8 cellular contexts compared by ENCODE assay signal in the genomic region with DNA sequence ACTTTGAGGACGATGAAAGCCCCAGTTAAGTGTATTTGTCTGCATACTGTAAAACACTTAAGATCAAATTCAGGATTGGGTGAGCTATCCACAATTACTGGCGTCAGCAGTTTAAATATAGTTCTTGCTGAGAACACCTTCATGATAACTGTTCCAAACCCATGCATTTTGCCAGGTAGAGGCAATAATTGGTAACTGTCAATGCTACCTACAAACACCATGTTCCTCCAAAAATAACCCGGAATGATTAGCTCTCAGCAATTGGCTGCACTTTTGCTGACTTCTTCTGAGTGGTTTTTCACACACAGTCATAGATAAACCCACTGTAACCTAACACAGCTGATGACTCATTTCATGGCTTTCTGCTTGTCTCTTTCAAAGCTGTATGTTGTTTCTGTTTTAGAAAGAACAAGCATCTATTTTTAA.
DNase-seq lines count a peak whose midpoint lies in the region; ATAC-seq, FAIRE-seq and TF ChIP-seq lines count a peak whose summit lies in the region.
"Had no signal": no experiment of that assay in that cellular context is flagged by ENCODE, and none has a peak within 500 bp of the region (broad histone marks: within the 10 kb centered on the region; RNA-seq: fewer than 3 reads in every experiment).

No MANE protein-coding gene starts in this region.

- in situ Hi-C loops in mammary epithelial cell (cut with MboI; ENCODE audit: low sequenced_read_pairs in 2 of 2): no loop called here

- H3K9ac ChIP-seq in KMS-11: no peak overlapping the region
- no peak overlapping the region for H3K9ac ChIP-seq in mammary epithelial cell (ENCODE audit: insufficient read depth, low read length)

- H3K9me3 ChIP-seq in mammary epithelial cell (replicated peaks; ENCODE audit: insufficient read depth, low read length) (peaks cover 14% of the 10 kb centered on the region), testis (no peaks in the 10 kb centered on the region)

- dilution Hi-C loops in mammary epithelial cell (cut with HindIII; ENCODE audit: low sequenced_read_pairs): no loop called here

- H3K36me3 ChIP-seq in KMS-11 (ENCODE audit: insufficient read depth) (no peaks in the 10 kb centered on the region), mammary epithelial cell (ENCODE audit: insufficient read depth, low read length) (no peaks in the 10 kb centered on the region), testis (ENCODE audit: low read depth, missing control alignments) (no peaks in the 10 kb centered on the region)

- BruUV-seq in mammary epithelial cell (replicated peaks; lab: Mats Ljungman, UMichigan): no TSS peak

- TF ChIP-seq POLR2A in testis (IDR thresholded peaks at IDR 0.05): no peak

- H3K4me3 ChIP-seq in KMS-11 (IDR thresholded peaks at IDR 0.05; ENCODE audit: insufficient read depth, low read depth, low read length): no peak overlapping the region
- H3K4me3 ChIP-seq in mammary epithelial cell (replicated peaks in 1 of 3; ENCODE audit: insufficient read depth in 1 of 3, low read depth in 2 of 3, low read length in 3 of 3): no peak overlapping the region
- H3K4me3 ChIP-seq in testis: no peak overlapping the region

- FAIRE-seq in GM18507 (lab: Jason Lieb, UNC): peak; percentile 46
- FAIRE-seq: TTC549 had no signal

- H3K79me2 ChIP-seq in KMS-11 (ENCODE audit: insufficient read depth, low read depth): no peaks in the 10 kb centered on the region
- H3K79me2 ChIP-seq in mammary epithelial cell (ENCODE audit: insufficient read depth, low read length): no peaks in the 10 kb centered on the region

- peak overlapping the region; percentile 33 for H3K4me2 ChIP-seq in KMS-11
- peak overlapping the region; percentile 49 for H3K4me2 ChIP-seq in mammary epithelial cell (ENCODE audit: insufficient read depth, low read depth, low read length)

- no peak for TF ChIP-seq CTCF in KMS-11 (conservative IDR thresholded peaks at IDR 0.05; ENCODE audit: low read depth, low read length)
- TF ChIP-seq CTCF in mammary epithelial cell (conservative IDR thresholded peaks at IDR 0.05 in 1 of 2, IDR thresholded peaks at IDR 0.05 in 1 of 2; ENCODE audit: extremely low read depth in 1 of 2, insufficient read depth in 1 of 2, low read depth in 1 of 2, low read length in 2 of 2): no peak
- TF ChIP-seq CTCF in omental fat pad (IDR thresholded peaks at IDR 0.05): no peak
- TF ChIP-seq CTCF in testis (IDR thresholded peaks at IDR 0.05): no peak

- peak overlapping the region; percentile 29 for H3K27ac ChIP-seq in KMS-11
- no peak overlapping the region for H3K27ac ChIP-seq in mammary epithelial cell (ENCODE audit: insufficient read depth, low read depth, low read length)
- no peak overlapping the region for H3K27ac ChIP-seq in testis

- H2AFZ ChIP-seq in KMS-11 (ENCODE audit: low read depth): 0 out of 2 replicates have a peak overlapping the region, but pooled peaks have one; percentile 3
- no peak overlapping the region for H2AFZ ChIP-seq in mammary epithelial cell (ENCODE audit: low read depth, low read length)

- CTCF ChIA-PET in mammary epithelial cell (lab: Charles Lee; ENCODE audit: low non-redundant PET): no interaction called here

- no peaks in the 10 kb centered on the region for H3K27me3 ChIP-seq in KMS-11 (ENCODE audit: insufficient read depth, low read depth)
- H3K27me3 ChIP-seq in mammary epithelial cell (ENCODE audit: insufficient read depth, low read length): no peaks in the 10 kb centered on the region
- H3K27me3 ChIP-seq in testis: no peaks in the 10 kb centered on the region

- DNase-seq in GM18507 (ENCODE audit: extremely low spot score, insufficient read length, low read depth): no peak
- DNase-seq in mammary epithelial cell: peak; percentile 73
- no peak for DNase-seq in omental fat pad (ENCODE audit: low spot score)
- no peak for DNase-seq in UCSD-AML1 (lab: John Stamatoyannopoulos, UW; ENCODE audit: unreplicated experiment)
- no peak for DNase-seq in testis

- 39% methylated on average over 3 of the region's 3 CpGs for WGBS in mammary epithelial cell (ENCODE audit: low coverage, missing lambda C conversion rate)
- 38 to 45% methylated on average over 3 of the region's 3 CpGs for WGBS in testis, 2 donors

- H3K4me1 ChIP-seq in KMS-11 (ENCODE audit: low read depth, poor library complexity, severe bottlenecking) (peaks cover 37% of the 10 kb centered on the region), mammary epithelial cell (ENCODE audit: insufficient read depth, low read length) (peaks cover 16% of the 10 kb centered on the region), testis (peaks cover 7% of the 10 kb centered on the region)

- ATAC-seq in GM21786 (IDR thresholded peaks at IDR 0.05; ENCODE audit: unreplicated experiment) (peak; percentile 98), omental fat pad (ENCODE audit: low FRiP score) (peak; percentile 76)

- intact Hi-C loops in mammary epithelial cell (cut with micrococcal nuclease) (no loop called here), testis (cut with DNase I; ENCODE audit: low total_unique reads) (no loop called here)

- no peaks in the 10 kb centered on the region for H4K20me1 ChIP-seq in KMS-11 (ENCODE audit: insufficient read depth)
- H4K20me1 ChIP-seq in mammary epithelial cell (ENCODE audit: insufficient read depth, low read length): no peaks in the 10 kb centered on the region
